ENCODE assay signal across 7 cellular contexts in the genomic region with DNA sequence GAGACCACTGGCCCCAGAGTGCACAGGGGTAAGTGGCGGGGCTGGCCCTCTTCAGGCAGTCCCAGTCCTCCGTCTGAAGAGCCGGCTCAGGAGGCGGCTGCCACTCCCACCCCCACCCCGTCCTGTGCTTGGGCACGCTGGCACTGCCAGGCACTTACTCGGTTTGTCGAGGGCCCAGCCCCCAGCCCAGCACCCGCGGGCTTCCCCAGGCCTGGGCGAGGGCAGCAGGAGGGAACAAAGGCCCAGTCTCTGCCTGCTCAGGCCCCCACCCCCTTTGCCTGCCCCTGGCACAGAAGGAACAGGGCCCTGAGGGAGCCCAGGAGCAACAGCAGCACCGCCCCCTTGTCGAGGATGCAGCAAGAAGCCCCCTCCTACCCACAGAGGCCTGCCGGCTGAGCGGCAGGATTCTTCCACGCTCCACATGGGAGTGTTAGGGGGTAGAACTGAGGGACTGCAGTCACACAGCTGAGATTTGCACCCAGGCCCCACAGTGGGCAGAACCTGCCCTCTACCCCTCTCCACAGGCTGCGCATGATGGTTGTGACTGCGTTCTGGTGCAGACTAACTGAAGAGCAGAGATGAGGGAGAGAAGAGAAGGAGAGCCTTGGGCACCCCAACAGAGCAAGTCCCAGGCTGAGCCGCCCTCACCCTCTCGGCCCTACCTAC. TPM values are rescaled to one million over a fixed set of nuclear protein-coding genes. Genes with fewer than 3 reads are reported as not detected.
A peak's percentile ranks its signal among the peaks of the same experiment; 100 is the strongest.
DNase-seq lines count a peak whose midpoint lies in the region; ATAC-seq and TF ChIP-seq lines count a peak whose summit lies in the region.

No MANE protein-coding gene starts in this region.

- 78% methylated on average over 20 of the region's 20 CpGs for WGBS in urinary bladder

- intact Hi-C loops in Panc1 (cut with micrococcal nuclease; ENCODE audit: unreplicated experiment), result no loop called here

- H3K9me3 ChIP-seq in Panc1 (ENCODE audit: control insufficient read depth, insufficient read depth, low read depth, low read length), result no peaks in the 10 kb centered on the region

- ATAC-seq in Panc1, result peak; percentile 28

- no peak for TF ChIP-seq CTCF in Panc1 (IDR thresholded peaks at IDR 0.05)
- no peak for TF ChIP-seq CTCF in epithelial cell of esophagus (IDR thresholded peaks at IDR 0.05; ENCODE audit: insufficient read depth, low read depth, low read length, missing control alignments)

- H3K36me3 ChIP-seq in Panc1 (ENCODE audit: control insufficient read depth, insufficient read depth, low read length), result no peaks in the 10 kb centered on the region
- H3K36me3 ChIP-seq in urinary bladder (ENCODE audit: insufficient read depth), result no peaks in the 10 kb centered on the region

- no peaks in the 10 kb centered on the region for H3K27me3 ChIP-seq in Panc1 (ENCODE audit: control insufficient read depth, insufficient read depth, low read length)

- CTCF ChIA-PET in Panc1 (lab: Charles Lee), result no interaction called here

- POLR2A ChIA-PET in Panc1 (lab: Charles Lee), result no interaction called here

- H3K4me3 ChIP-seq in Panc1 (ENCODE audit: low read depth in 2 of 2, low read length in 2 of 2) (no peak overlapping the region), epithelial cell of esophagus (ENCODE audit: low read length) (peak overlapping the region; percentile 20), urinary bladder (ENCODE audit: low read depth, low read length) (no peak overlapping the region)

- H3K4me1 ChIP-seq in Panc1 (ENCODE audit: control insufficient read depth, insufficient read depth, low read length) (peaks cover 21% of the 10 kb centered on the region), urinary bladder (ENCODE audit: insufficient read depth) (no peaks in the 10 kb centered on the region)

- H3K27ac ChIP-seq in Panc1 (ENCODE audit: low read length) (no peak overlapping the region; the same call in 1 of the 2 replicates), urinary bladder (ENCODE audit: low read depth) (peak overlapping the region; percentile 33)

- in situ Hi-C loops in Panc1 (cut with HindIII; ENCODE audit: low pct_unique_long_range_greater_than_20kb, low sequenced_read_pairs), result loop anchor here (10.0 kb wide), 1 partner anchor 117 kb away; no protein-coding TSS in a partner anchor

- DNase-seq in Panc1 (ENCODE audit: low read depth, low spot score) (no peak), epithelial cell of esophagus (ENCODE audit: low read depth) (peak; percentile 94), middle frontal gyrus (ENCODE audit: extremely low spot score, low spot score) (peak; percentile 74), COLO829 (ENCODE audit: low spot score) (no peak), NCI-H748 (lab: John Stamatoyannopoulos, UW; ENCODE audit: unreplicated experiment) (no peak), NCI-H82 treated with DMSO at 0.1 percent for 48 hours (lab: John Stamatoyannopoulos, UW; ENCODE audit: unreplicated experiment) (no peak)

- no TSS peak for BruUV-seq in Panc1 (replicated peaks; lab: Mats Ljungman, UMichigan)

RNA-seq across cellular contexts. Expression of a gene that starts 8.9 kb away (rescaled TPM):
- total RNA-seq in Panc1 (2021; ENCODE audit: unreplicated experiment), result 13.1 TPM
- 8.9 TPM for polyA plus RNA-seq in Panc1 (2012; ENCODE audit: insufficient read length)
- total RNA-seq in urinary bladder, result 8.2 TPM
- polyA plus RNA-seq in urinary bladder, result 14.3 TPM

RNA-seq across cellular contexts. Expression of a gene that starts 51.7 kb away (rescaled TPM):
- total RNA-seq in Panc1 (2021; ENCODE audit: unreplicated experiment) (696 TPM), urinary bladder (623 TPM)
- 1,184 TPM for polyA plus RNA-seq in Panc1 (2012; ENCODE audit: insufficient read length)
- polyA plus RNA-seq in urinary bladder, result 1,824 TPM

Comparison
In these comparisons a context has a peak if more than half of its experiments do, and no peak if none do; other contexts are left out.
1. DNase-seq: peak in epithelial cell of esophagus (single experiment) and middle frontal gyrus (single experiment); none in Panc1 (single experiment), COLO829 (single experiment), NCI-H748 (single experiment) and NCI-H82 treated with DMSO at 0.1 percent for 48 hours (single experiment).